ENCODE assay signal across 1 cellular context in the genomic region with DNA sequence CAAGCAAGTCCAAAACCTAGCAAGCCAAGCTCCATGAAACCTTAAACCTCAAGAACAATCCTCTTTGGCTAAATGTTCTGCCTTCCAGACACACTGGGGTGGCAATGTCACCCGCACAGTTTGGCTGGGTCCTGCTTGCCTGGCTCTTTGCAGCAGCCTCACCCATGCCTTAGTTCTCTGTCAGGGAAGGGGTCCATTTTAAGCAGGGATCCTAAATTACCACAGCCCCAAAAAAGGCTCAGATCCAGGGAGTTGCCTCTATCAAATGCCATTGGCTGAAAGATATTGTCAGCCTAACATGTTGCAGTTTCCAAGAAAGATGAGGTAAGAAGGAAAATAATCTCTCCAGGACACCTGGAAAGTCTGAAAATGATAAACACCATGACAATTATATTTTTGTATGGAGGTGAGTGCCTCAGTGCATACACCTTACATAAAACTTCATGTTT.
TF ChIP-seq lines count a peak whose summit lies in the region.

No MANE protein-coding gene starts in this region.

TF ChIP-seq in K562, 482 proteins besides CTCF, POLR2A, EP300 and RAD21 (continued from another document and continues in another):
- TF ChIP-seq, protein P1, sequence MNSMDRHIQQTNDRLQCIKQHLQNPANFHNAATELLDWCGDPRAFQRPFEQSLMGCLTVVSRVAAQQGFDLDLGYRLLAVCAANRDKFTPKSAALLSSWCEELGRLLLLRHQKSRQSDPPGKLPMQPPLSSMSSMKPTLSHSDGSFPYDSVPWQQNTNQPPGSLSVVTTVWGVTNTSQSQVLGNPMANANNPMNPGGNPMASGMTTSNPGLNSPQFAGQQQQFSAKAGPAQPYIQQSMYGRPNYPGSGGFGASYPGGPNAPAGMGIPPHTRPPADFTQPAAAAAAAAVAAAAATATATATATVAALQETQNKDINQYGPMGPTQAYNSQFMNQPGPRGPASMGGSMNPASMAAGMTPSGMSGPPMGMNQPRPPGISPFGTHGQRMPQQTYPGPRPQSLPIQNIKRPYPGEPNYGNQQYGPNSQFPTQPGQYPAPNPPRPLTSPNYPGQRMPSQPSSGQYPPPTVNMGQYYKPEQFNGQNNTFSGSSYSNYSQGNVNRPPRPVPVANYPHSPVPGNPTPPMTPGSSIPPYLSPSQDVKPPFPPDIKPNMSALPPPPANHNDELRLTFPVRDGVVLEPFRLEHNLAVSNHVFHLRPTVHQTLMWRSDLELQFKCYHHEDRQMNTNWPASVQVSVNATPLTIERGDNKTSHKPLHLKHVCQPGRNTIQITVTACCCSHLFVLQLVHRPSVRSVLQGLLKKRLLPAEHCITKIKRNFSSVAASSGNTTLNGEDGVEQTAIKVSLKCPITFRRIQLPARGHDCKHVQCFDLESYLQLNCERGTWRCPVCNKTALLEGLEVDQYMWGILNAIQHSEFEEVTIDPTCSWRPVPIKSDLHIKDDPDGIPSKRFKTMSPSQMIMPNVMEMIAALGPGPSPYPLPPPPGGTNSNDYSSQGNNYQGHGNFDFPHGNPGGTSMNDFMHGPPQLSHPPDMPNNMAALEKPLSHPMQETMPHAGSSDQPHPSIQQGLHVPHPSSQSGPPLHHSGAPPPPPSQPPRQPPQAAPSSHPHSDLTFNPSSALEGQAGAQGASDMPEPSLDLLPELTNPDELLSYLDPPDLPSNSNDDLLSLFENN (IDR thresholded peaks at IDR 0.05; ENCODE audit: low read depth in 2 of 2, low read length in 2 of 2) = peak in 1 of 2 experiments; percentile 46; a peak in 1 of 4 replicates
- TF ChIP-seq PRMT5 (CRISPR knock-in tag; IDR thresholded peaks at IDR 0.05) (no peak), EWSR1 (IDR thresholded peaks at IDR 0.05; ENCODE audit: borderline replicate concordance, low read depth, partially characterized antibody) (no peak), LEF1 (IDR thresholded peaks at IDR 0.05) (0 out of 2 replicates have a peak, but pooled peaks have one; percentile 29), TAF15 (IDR thresholded peaks at IDR 0.05; ENCODE audit: low read depth, low read length) (no peak), OTX1 (CRISPR knock-in tag; IDR thresholded peaks at IDR 0.05) (no peak), IRF2 (CRISPR knock-in tag; IDR thresholded peaks at IDR 0.05) (no peak), RAD51 (IDR thresholded peaks at IDR 0.05; ENCODE audit: borderline replicate concordance, low read depth) (no peak), TEAD4 (IDR thresholded peaks at IDR 0.05; ENCODE audit: low read length) (peak; percentile 83), TEAD4 (CRISPR knock-in tag; IDR thresholded peaks at IDR 0.05; ENCODE audit: borderline replicate concordance) (no peak), NR4A1 (CRISPR knock-in tag; IDR thresholded peaks at IDR 0.05) (no peak), NR4A1 (tag; IDR thresholded peaks at IDR 0.05) (0 out of 2 replicates have a peak, but pooled peaks have one; percentile 71), CCNT2 (IDR thresholded peaks at IDR 0.05; ENCODE audit: borderline replicate concordance, extremely low read depth, insufficient read length, low read depth, low read length) (peak; percentile 44), ZFP36 (IDR thresholded peaks at IDR 0.05; ENCODE audit: low read depth, low read length, partially characterized antibody) (no peak), ARNT (IDR thresholded peaks at IDR 0.05) (peak; percentile 52 to 74; a peak in 2 of 4 replicates), NCOA2 (IDR thresholded peaks at IDR 0.05; ENCODE audit: partially characterized antibody in 2 of 2) (no peak), GTF2E2 (tag; IDR thresholded peaks at IDR 0.05) (no peak), LARP7 (IDR thresholded peaks at IDR 0.05) (no peak), MCM3 (IDR thresholded peaks at IDR 0.05) (no peak), HMG20A (CRISPR knock-in tag; conservative IDR thresholded peaks at IDR 0.05) (no peak), ZNF175 (CRISPR knock-in tag; IDR thresholded peaks at IDR 0.05; ENCODE audit: low read depth) (no peak), FOXA1 (IDR thresholded peaks at IDR 0.05; ENCODE audit: borderline replicate concordance) (no peak), RBM22 (IDR thresholded peaks at IDR 0.05; ENCODE audit: low read depth, low read length, poor library complexity, severe bottlenecking) (no peak), PHF21A (IDR thresholded peaks at IDR 0.05; ENCODE audit: borderline replicate concordance, low read depth) (no peak), NFATC3 (IDR thresholded peaks at IDR 0.05) (no peak)
- TF ChIP-seq, protein P2, sequence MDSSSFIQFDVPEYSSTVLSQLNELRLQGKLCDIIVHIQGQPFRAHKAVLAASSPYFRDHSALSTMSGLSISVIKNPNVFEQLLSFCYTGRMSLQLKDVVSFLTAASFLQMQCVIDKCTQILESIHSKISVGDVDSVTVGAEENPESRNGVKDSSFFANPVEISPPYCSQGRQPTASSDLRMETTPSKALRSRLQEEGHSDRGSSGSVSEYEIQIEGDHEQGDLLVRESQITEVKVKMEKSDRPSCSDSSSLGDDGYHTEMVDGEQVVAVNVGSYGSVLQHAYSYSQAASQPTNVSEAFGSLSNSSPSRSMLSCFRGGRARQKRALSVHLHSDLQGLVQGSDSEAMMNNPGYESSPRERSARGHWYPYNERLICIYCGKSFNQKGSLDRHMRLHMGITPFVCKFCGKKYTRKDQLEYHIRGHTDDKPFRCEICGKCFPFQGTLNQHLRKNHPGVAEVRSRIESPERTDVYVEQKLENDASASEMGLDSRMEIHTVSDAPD (CRISPR knock-in tag; IDR thresholded peaks at IDR 0.05) = no peak
- TF ChIP-seq, protein P3, sequence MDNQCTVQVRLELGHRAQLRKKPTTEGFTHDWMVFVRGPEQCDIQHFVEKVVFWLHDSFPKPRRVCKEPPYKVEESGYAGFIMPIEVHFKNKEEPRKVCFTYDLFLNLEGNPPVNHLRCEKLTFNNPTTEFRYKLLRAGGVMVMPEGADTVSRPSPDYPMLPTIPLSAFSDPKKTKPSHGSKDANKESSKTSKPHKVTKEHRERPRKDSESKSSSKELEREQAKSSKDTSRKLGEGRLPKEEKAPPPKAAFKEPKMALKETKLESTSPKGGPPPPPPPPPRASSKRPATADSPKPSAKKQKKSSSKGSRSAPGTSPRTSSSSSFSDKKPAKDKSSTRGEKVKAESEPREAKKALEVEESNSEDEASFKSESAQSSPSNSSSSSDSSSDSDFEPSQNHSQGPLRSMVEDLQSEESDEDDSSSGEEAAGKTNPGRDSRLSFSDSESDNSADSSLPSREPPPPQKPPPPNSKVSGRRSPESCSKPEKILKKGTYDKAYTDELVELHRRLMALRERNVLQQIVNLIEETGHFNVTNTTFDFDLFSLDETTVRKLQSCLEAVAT (IDR thresholded peaks at IDR 0.05) = no peak
- TF ChIP-seq, protein P4, sequence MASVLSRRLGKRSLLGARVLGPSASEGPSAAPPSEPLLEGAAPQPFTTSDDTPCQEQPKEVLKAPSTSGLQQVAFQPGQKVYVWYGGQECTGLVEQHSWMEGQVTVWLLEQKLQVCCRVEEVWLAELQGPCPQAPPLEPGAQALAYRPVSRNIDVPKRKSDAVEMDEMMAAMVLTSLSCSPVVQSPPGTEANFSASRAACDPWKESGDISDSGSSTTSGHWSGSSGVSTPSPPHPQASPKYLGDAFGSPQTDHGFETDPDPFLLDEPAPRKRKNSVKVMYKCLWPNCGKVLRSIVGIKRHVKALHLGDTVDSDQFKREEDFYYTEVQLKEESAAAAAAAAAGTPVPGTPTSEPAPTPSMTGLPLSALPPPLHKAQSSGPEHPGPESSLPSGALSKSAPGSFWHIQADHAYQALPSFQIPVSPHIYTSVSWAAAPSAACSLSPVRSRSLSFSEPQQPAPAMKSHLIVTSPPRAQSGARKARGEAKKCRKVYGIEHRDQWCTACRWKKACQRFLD (CRISPR knock-in tag; IDR thresholded peaks at IDR 0.05) = no peak
- TF ChIP-seq, protein P5, sequence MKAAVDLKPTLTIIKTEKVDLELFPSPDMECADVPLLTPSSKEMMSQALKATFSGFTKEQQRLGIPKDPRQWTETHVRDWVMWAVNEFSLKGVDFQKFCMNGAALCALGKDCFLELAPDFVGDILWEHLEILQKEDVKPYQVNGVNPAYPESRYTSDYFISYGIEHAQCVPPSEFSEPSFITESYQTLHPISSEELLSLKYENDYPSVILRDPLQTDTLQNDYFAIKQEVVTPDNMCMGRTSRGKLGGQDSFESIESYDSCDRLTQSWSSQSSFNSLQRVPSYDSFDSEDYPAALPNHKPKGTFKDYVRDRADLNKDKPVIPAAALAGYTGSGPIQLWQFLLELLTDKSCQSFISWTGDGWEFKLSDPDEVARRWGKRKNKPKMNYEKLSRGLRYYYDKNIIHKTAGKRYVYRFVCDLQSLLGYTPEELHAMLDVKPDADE (conservative IDR thresholded peaks at IDR 0.05; ENCODE audit: control insufficient read depth, low read depth, low read length) = no peak
- TF ChIP-seq, protein P6, sequence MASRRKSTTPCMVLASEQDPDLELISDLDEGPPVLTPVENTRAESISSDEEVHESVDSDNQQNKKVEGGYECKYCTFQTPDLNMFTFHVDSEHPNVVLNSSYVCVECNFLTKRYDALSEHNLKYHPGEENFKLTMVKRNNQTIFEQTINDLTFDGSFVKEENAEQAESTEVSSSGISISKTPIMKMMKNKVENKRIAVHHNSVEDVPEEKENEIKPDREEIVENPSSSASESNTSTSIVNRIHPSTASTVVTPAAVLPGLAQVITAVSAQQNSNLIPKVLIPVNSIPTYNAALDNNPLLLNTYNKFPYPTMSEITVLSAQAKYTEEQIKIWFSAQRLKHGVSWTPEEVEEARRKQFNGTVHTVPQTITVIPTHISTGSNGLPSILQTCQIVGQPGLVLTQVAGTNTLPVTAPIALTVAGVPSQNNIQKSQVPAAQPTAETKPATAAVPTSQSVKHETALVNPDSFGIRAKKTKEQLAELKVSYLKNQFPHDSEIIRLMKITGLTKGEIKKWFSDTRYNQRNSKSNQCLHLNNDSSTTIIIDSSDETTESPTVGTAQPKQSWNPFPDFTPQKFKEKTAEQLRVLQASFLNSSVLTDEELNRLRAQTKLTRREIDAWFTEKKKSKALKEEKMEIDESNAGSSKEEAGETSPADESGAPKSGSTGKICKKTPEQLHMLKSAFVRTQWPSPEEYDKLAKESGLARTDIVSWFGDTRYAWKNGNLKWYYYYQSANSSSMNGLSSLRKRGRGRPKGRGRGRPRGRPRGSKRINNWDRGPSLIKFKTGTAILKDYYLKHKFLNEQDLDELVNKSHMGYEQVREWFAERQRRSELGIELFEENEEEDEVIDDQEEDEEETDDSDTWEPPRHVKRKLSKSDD (conservative IDR thresholded peaks at IDR 0.05; ENCODE audit: low read length) = no peak
- TF ChIP-seq, protein P7, sequence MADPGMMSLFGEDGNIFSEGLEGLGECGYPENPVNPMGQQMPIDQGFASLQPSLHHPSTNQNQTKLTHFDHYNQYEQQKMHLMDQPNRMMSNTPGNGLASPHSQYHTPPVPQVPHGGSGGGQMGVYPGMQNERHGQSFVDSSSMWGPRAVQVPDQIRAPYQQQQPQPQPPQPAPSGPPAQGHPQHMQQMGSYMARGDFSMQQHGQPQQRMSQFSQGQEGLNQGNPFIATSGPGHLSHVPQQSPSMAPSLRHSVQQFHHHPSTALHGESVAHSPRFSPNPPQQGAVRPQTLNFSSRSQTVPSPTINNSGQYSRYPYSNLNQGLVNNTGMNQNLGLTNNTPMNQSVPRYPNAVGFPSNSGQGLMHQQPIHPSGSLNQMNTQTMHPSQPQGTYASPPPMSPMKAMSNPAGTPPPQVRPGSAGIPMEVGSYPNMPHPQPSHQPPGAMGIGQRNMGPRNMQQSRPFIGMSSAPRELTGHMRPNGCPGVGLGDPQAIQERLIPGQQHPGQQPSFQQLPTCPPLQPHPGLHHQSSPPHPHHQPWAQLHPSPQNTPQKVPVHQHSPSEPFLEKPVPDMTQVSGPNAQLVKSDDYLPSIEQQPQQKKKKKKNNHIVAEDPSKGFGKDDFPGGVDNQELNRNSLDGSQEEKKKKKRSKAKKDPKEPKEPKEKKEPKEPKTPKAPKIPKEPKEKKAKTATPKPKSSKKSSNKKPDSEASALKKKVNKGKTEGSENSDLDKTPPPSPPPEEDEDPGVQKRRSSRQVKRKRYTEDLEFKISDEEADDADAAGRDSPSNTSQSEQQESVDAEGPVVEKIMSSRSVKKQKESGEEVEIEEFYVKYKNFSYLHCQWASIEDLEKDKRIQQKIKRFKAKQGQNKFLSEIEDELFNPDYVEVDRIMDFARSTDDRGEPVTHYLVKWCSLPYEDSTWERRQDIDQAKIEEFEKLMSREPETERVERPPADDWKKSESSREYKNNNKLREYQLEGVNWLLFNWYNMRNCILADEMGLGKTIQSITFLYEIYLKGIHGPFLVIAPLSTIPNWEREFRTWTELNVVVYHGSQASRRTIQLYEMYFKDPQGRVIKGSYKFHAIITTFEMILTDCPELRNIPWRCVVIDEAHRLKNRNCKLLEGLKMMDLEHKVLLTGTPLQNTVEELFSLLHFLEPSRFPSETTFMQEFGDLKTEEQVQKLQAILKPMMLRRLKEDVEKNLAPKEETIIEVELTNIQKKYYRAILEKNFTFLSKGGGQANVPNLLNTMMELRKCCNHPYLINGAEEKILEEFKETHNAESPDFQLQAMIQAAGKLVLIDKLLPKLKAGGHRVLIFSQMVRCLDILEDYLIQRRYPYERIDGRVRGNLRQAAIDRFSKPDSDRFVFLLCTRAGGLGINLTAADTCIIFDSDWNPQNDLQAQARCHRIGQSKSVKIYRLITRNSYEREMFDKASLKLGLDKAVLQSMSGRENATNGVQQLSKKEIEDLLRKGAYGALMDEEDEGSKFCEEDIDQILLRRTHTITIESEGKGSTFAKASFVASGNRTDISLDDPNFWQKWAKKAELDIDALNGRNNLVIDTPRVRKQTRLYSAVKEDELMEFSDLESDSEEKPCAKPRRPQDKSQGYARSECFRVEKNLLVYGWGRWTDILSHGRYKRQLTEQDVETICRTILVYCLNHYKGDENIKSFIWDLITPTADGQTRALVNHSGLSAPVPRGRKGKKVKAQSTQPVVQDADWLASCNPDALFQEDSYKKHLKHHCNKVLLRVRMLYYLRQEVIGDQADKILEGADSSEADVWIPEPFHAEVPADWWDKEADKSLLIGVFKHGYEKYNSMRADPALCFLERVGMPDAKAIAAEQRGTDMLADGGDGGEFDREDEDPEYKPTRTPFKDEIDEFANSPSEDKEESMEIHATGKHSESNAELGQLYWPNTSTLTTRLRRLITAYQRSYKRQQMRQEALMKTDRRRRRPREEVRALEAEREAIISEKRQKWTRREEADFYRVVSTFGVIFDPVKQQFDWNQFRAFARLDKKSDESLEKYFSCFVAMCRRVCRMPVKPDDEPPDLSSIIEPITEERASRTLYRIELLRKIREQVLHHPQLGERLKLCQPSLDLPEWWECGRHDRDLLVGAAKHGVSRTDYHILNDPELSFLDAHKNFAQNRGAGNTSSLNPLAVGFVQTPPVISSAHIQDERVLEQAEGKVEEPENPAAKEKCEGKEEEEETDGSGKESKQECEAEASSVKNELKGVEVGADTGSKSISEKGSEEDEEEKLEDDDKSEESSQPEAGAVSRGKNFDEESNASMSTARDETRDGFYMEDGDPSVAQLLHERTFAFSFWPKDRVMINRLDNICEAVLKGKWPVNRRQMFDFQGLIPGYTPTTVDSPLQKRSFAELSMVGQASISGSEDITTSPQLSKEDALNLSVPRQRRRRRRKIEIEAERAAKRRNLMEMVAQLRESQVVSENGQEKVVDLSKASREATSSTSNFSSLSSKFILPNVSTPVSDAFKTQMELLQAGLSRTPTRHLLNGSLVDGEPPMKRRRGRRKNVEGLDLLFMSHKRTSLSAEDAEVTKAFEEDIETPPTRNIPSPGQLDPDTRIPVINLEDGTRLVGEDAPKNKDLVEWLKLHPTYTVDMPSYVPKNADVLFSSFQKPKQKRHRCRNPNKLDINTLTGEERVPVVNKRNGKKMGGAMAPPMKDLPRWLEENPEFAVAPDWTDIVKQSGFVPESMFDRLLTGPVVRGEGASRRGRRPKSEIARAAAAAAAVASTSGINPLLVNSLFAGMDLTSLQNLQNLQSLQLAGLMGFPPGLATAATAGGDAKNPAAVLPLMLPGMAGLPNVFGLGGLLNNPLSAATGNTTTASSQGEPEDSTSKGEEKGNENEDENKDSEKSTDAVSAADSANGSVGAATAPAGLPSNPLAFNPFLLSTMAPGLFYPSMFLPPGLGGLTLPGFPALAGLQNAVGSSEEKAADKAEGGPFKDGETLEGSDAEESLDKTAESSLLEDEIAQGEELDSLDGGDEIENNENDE (IDR thresholded peaks at IDR 0.05; ENCODE audit: low read depth, low read length) = no peak
